In the genomic region with DNA sequence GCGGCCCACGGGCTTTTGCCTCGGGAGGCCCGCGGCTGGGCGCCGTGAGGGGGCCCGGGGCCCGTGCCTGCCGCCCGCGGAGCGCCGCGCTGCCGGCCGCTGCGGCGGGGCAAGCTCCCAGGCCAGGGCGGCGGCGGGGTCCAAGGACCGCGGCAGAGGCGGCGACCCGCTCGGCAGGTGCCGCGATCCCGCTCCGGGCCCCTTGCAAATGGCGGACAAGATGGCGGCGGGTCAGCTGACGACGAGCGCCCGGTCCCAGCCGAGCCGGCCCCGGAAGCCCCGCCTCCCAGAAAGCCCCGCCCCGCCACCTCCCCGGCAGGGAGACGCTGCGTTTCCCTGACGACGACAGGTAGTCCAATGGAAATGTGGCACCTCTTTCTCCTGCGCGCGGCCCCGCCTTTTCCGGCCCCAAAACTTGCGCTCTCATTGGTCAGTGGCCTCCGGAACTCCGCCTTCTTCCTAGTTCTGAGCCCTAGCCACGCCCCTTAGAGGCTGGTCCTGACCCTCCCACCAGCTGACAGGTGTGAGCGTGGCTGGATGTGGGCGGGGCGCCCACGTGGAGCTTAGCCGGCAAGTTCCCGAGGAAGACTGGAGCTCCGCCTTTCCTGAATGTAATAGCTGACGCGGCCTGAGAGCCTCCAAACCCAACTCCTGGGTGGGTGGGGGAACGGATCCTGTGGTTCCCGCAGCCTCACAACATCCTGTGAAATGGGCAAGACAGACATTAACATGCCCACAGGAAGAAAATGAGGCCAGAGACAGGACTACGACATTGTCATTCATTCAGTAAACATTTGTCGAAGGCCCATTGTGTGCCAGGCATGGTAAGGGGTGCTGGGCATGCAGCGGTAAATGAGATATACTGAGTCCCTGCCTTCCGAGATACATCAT, we compare ENCODE assay signal across 8 cellular contexts. TPM values are rescaled to one million over a fixed set of nuclear protein-coding genes. Genes with fewer than 3 reads are reported as not detected.
DNase-seq lines count a peak whose midpoint lies in the region; ATAC-seq and TF ChIP-seq lines count a peak whose summit lies in the region.

A gene (minus strand): TSS at position 228 of the 891 bp plus-strand sequence. CDS start 232 bp downstream, outside the sequence.

- H3K4me3 Mint-ChIP-seq in activated CD4-positive, alpha-beta T cell treated with anti-CD3 and anti-CD28 coated beads, Interleukin-2, amount 10 ng/mL, durations not matched to agents 7 days and 5 days = peak within 1 kb of the TSS; percentile 78

- ATAC-seq in GM19328 (IDR thresholded peaks at IDR 0.05; ENCODE audit: unreplicated experiment) = peak; percentile 85
- peak; percentile 92 for ATAC-seq in HG03520 (IDR thresholded peaks at IDR 0.05; ENCODE audit: unreplicated experiment)

- H3K9me3 ChIP-seq in BLaER1 = no peaks in the 10 kb centered on the region

- CTCF ChIA-PET in activated CD4-positive, alpha-beta T cell treated with anti-CD3 and anti-CD28 coated beads, Interleukin-2, amount 10 ng/mL, durations not matched to agents 7 days and 5 days (lab: Charles Lee) = interaction anchor here (0.6 to 1.0 kb wide), 4 partner anchors 54 to 254 kb away, joined by 3 to 4 read pairs (median 3); no protein-coding TSS in a partner anchor

- peak within 1 kb of the TSS; percentile 86 for H3K27ac Mint-ChIP-seq in activated CD4-positive, alpha-beta T cell treated with anti-CD3 and anti-CD28 coated beads, Interleukin-2, amount 10 ng/mL, durations not matched to agents 7 days and 5 days

- peaks cover 47% of the 10 kb centered on the region for H4K20me1 ChIP-seq in BLaER1

- peaks cover 55% of the 10 kb centered on the region for H3K4me1 ChIP-seq in BLaER1

- peaks cover 47% of the 10 kb centered on the region for H3K4me1 Mint-ChIP-seq in activated CD4-positive, alpha-beta T cell treated with anti-CD3 and anti-CD28 coated beads, Interleukin-2, amount 10 ng/mL, durations not matched to agents 7 days and 5 days

- peak within 1 kb of the TSS; percentile 98 for H3K9ac ChIP-seq in BLaER1

- H3K36me3 ChIP-seq in BLaER1 = peaks cover 11% of the 10 kb centered on the region

- peak within 1 kb of the TSS; percentile 98 for H3K27ac ChIP-seq in BLaER1
- H3K27ac ChIP-seq in coronary artery = peak within 1 kb of the TSS; percentile 70 to 94
- peak within 1 kb of the TSS; percentile 85 for H3K27ac ChIP-seq in layer of hippocampus (ENCODE audit: low read depth, low read length)

- H3K4me3 ChIP-seq in BLaER1 (peak within 1 kb of the TSS; percentile 99), coronary artery (peak within 1 kb of the TSS; percentile 93)

- H3K9me3 Mint-ChIP-seq in activated CD4-positive, alpha-beta T cell treated with anti-CD3 and anti-CD28 coated beads, Interleukin-2, amount 10 ng/mL, durations not matched to agents 7 days and 5 days = no peaks in the 10 kb centered on the region

- DNase-seq in NCI-H69 (lab: John Stamatoyannopoulos, UW) (peak; percentile 100), coronary artery (ENCODE audit: low spot score) (peak; percentile 100)
- peak; percentile 100 for DNase-seq in activated CD4-positive, alpha-beta T cell treated with anti-CD3 and anti-CD28 coated beads, Interleukin-2, amount 10 ng/mL, durations not matched to agents 7 days and 5 days
- DNase-seq in stimulated activated CD4-positive, alpha-beta T cell treated with anti-CD3 and anti-CD28 coated beads, Interleukin-1b, Interleukin-23, amount 100 ng/mL, for 4 hours (ENCODE audit: low read depth in 2 of 2) = peak; percentile 100

- H3K36me3 Mint-ChIP-seq in activated CD4-positive, alpha-beta T cell treated with anti-CD3 and anti-CD28 coated beads, Interleukin-2, amount 10 ng/mL, durations not matched to agents 7 days and 5 days (ENCODE audit: low read depth) = peaks cover 12% of the 10 kb centered on the region

- POLR2A ChIA-PET in activated CD4-positive, alpha-beta T cell treated with anti-CD3 and anti-CD28 coated beads, Interleukin-2, amount 10 ng/mL, durations not matched to agents 7 days and 5 days (lab: Charles Lee) = interaction anchor here (0.7 kb wide), 1 partner anchor 1456 kb away, joined by 4 read pairs; no protein-coding TSS in a partner anchor

- no peak for TF ChIP-seq CTCF in coronary artery (IDR thresholded peaks at IDR 0.05)

- peak within 1 kb of the TSS; percentile 100 for H3K4me2 ChIP-seq in BLaER1

- H3K27me3 Mint-ChIP-seq in activated CD4-positive, alpha-beta T cell treated with anti-CD3 and anti-CD28 coated beads, Interleukin-2, amount 10 ng/mL, durations not matched to agents 7 days and 5 days = no peaks in the 10 kb centered on the region

- H3K27me3 ChIP-seq in BLaER1 = no peaks in the 10 kb centered on the region
- no peaks in the 10 kb centered on the region for H3K27me3 ChIP-seq in layer of hippocampus (ENCODE audit: control insufficient read depth, insufficient read depth, low read length)

RNA-seq across cellular contexts. Expression of the gene that starts here (rescaled TPM):
- total RNA-seq in activated CD4-positive, alpha-beta T cell treated with anti-CD3 and anti-CD28 coated beads, Interleukin-2, amount 10 ng/mL, durations not matched to agents 7 days and 5 days = 10 to 100 TPM; 95.7 to 95.8 TPM

Comparison
In these comparisons a context has a peak if more than half of its experiments do, and no peak if none do; other contexts are left out.
1. Peak in every context shown above with its lines: DNase-seq, ATAC-seq, H3K4me3 ChIP-seq and H3K27ac ChIP-seq.